In genomic region chrX:154791951-154792350, GRCh38 we compare ENCODE assay signal across 18 cellular contexts. TPM values are rescaled to one million over a fixed set of nuclear protein-coding genes. Genes with fewer than 3 reads are reported as not detected.
DNase-seq lines count a peak whose midpoint lies in the region; ATAC-seq, FAIRE-seq and TF ChIP-seq lines count a peak whose summit lies in the region.
"Had no signal": no experiment of that assay in that cellular context is flagged by ENCODE, and none has a peak within 500 bp of the region (broad histone marks: within the 10 kb centered on the region; RNA-seq: fewer than 3 reads in every experiment).

No MANE protein-coding gene starts in this region.

- DNase-seq in A549 (ENCODE audit: low read depth in 1 of 2, low spot score in 1 of 2) (no peak), RCC 7860 (ENCODE audit: low spot score) (peak; percentile 25), K562 (ENCODE audit: extremely low read depth in 1 of 4, low spot score in 3 of 4) (peak in 1 of 4 experiments; percentile 41), uterus (no peak), omental fat pad (ENCODE audit: low spot score) (no peak)
- peak; percentile 40 for DNase-seq in stimulated activated CD8-positive, alpha-beta memory T cell treated with anti-CD3 and anti-CD28 coated beads, Interleukin-4, amount 100 ng/mL, for 48 hours
- DNase-seq in activated CD4-positive, alpha-beta memory T cell treated with anti-CD3 and anti-CD28 coated beads for 36 hours: no peak
- DNase-seq: AML-193; Caco-2; CD8-positive, alpha-beta memory T cell; DND-41; GDM1; H7 had no signal

- H3K9me3 ChIP-seq in A549: no peaks in the 10 kb centered on the region
- H3K9me3 ChIP-seq in K562 (replicated peaks; ENCODE audit: control insufficient read depth, insufficient read depth, low read depth, low read length): no peaks in the 10 kb centered on the region
- H3K9me3 ChIP-seq in uterus: no peaks in the 10 kb centered on the region
- H3K9me3 ChIP-seq: BLaER1, Caco-2 had no signal

- no peak overlapping the region for H3K27ac Mint-ChIP-seq in activated CD4-positive, alpha-beta memory T cell treated with anti-CD3 and anti-CD28 coated beads for 36 hours
- H3K27ac Mint-ChIP-seq: CD8-positive, alpha-beta memory T cell; GM23338 had no signal

- CTCF ChIA-PET in A549 (lab: Yijun Ruan, JAX) (interaction anchor here (1.3 kb wide), 1 partner anchor 14 kb away, joined by 3 read pairs; no protein-coding TSS in a partner anchor), K562 (lab: Yijun Ruan, JAX; ENCODE audit: low intra/inter-chr PET ratio) (no interaction called here)
- CTCF ChIA-PET in activated CD4-positive, alpha-beta memory T cell treated with anti-CD3 and anti-CD28 coated beads for 36 hours (lab: Charles Lee): no interaction called here

- no peaks in the 10 kb centered on the region for H3K4me1 Mint-ChIP-seq in activated CD4-positive, alpha-beta memory T cell treated with anti-CD3 and anti-CD28 coated beads for 36 hours (ENCODE audit: low read depth)
- H3K4me1 Mint-ChIP-seq: CD8-positive, alpha-beta memory T cell had no signal

- no peaks in the 10 kb centered on the region for H3K36me3 Mint-ChIP-seq in activated CD4-positive, alpha-beta memory T cell treated with anti-CD3 and anti-CD28 coated beads for 36 hours
- H3K36me3 Mint-ChIP-seq: CD8-positive, alpha-beta memory T cell had no signal

- intact Hi-C loops in K562 (cut with micrococcal nuclease): no loop called here
- intact Hi-C loops in uterus (cut with DNase I; ENCODE audit: low total_unique reads): no loop called here
- intact Hi-C loops in activated CD4-positive, alpha-beta memory T cell treated with anti-CD3 and anti-CD28 coated beads for 36 hours (cut with micrococcal nuclease): no loop called here

- H3K27me3 Mint-ChIP-seq in activated CD4-positive, alpha-beta memory T cell treated with anti-CD3 and anti-CD28 coated beads for 36 hours: no peaks in the 10 kb centered on the region

- BruUV-seq in K562 (replicated peaks; lab: Mats Ljungman, UMichigan): no TSS peak

- no peak for ATAC-seq in A549
- no peak for ATAC-seq in K562
- no peak for ATAC-seq in omental fat pad (ENCODE audit: low FRiP score)
- no peak for ATAC-seq in HG02973 (IDR thresholded peaks at IDR 0.05; ENCODE audit: unreplicated experiment)
- ATAC-seq: GM23338 had no signal

- peaks cover 4% of the 10 kb centered on the region for H3K9me1 ChIP-seq in K562 (ENCODE audit: control insufficient read depth, insufficient read depth, low read length)

- FAIRE-seq in A549 (lab: Jason Lieb, UNC): no peak
- FAIRE-seq in RCC 7860 (lab: Jason Lieb, UNC): no peak
- no peak for FAIRE-seq in K562 (lab: Jason Lieb, UNC)
- FAIRE-seq: GM12892 had no signal

- H3K4me1 ChIP-seq in A549: peaks cover 38% of the 10 kb centered on the region
- peaks cover 16 to 40% of the 10 kb centered on the region in 2 experiments; a peak in 4 of 5 replicates for H3K4me1 ChIP-seq in K562 (replicated peaks in 1 of 2; ENCODE audit: control insufficient read depth in 2 of 2, insufficient read depth in 2 of 2, low read length in 2 of 2)
- no peaks in the 10 kb centered on the region for H3K4me1 ChIP-seq in uterus
- H3K4me1 ChIP-seq: Caco-2 had no signal

- no peaks in the 10 kb centered on the region for H3K9me3 Mint-ChIP-seq in activated CD4-positive, alpha-beta memory T cell treated with anti-CD3 and anti-CD28 coated beads for 36 hours
- H3K9me3 Mint-ChIP-seq: CD8-positive, alpha-beta memory T cell; GM23338 had no signal

- TF ChIP-seq EP300 in A549 (IDR thresholded peaks at IDR 0.05) (no peak), K562 (IDR thresholded peaks at IDR 0.05; ENCODE audit: low read length) (no peak)

- H2AFZ ChIP-seq in K562 (ENCODE audit: low read depth, low read length): no peak overlapping the region
- H2AFZ ChIP-seq: GM23338 had no signal

- in situ Hi-C loops in K562 (cut with MboI): no loop called here

- H3K36me3 ChIP-seq in K562 (ENCODE audit: control insufficient read depth, insufficient read depth, low read length) (peaks cover 90% of the 10 kb centered on the region), uterus (no peaks in the 10 kb centered on the region)

- H4K20me1 ChIP-seq in K562 (replicated peaks; ENCODE audit: control insufficient read depth, insufficient read depth, low read length): peaks cover 5% of the 10 kb centered on the region; the same call in 1 of the 2 replicates

- H3K27ac ChIP-seq in A549 (peak overlapping the region in 1 of 2 experiments; percentile 16; a peak in 1 of 6 replicates), K562 (ENCODE audit: extremely low read depth, low read depth, low read length) (peak overlapping the region; percentile 12; the same call in 2 of the 3 replicates), uterus (no peak overlapping the region)
- H3K27ac ChIP-seq: BLaER1 had no signal

- TF ChIP-seq CTCF in A549 (IDR thresholded peaks at IDR 0.05) (no peak), K562 (IDR thresholded peaks at IDR 0.05 in 2 of 3, conservative IDR thresholded peaks at IDR 0.05 in 1 of 3; ENCODE audit: insufficient read depth in 2 of 3, low read depth in 1 of 3, low read length in 3 of 3) (no peak), uterus (IDR thresholded peaks at IDR 0.05) (no peak), omental fat pad (IDR thresholded peaks at IDR 0.05) (no peak)

- no peaks in the 10 kb centered on the region for H3K27me3 ChIP-seq in K562 (ENCODE audit: control insufficient read depth in 2 of 2, insufficient read depth in 2 of 2, low read length in 2 of 2)
- H3K27me3 ChIP-seq in uterus: no peaks in the 10 kb centered on the region

- 86% methylated on average over 8 of the region's 8 CpGs for WGBS in A549 (ENCODE audit: missing lambda C conversion rate)
- 77% methylated on average over 8 of the region's 8 CpGs for WGBS in K562 (ENCODE audit: insufficient coverage, low coverage, missing lambda C conversion rate)

- no peak overlapping the region for H3K4me3 Mint-ChIP-seq in activated CD4-positive, alpha-beta memory T cell treated with anti-CD3 and anti-CD28 coated beads for 36 hours
- H3K4me3 Mint-ChIP-seq: CD8-positive, alpha-beta memory T cell; GM23338 had no signal

- H3K4me3 ChIP-seq in A549: no peak overlapping the region
- H3K4me3 ChIP-seq in K562: no peak overlapping the region
- no peak overlapping the region for H3K4me3 ChIP-seq in uterus
- H3K4me3 ChIP-seq: BLaER1, GM23338 had no signal

- H3K4me2 ChIP-seq in A549: peak overlapping the region; percentile 49; the same call in 2 of the 3 replicates
- no peak overlapping the region for H3K4me2 ChIP-seq in K562 (ENCODE audit: insufficient read depth, low read length)
- H3K4me2 ChIP-seq: BLaER1, GM23338 had no signal

- TF ChIP-seq RAD21 in A549 (conservative IDR thresholded peaks at IDR 0.05 in 1 of 2, IDR thresholded peaks at IDR 0.05 in 1 of 2): no peak
- TF ChIP-seq RAD21 in K562 (CRISPR knock-in tag; conservative IDR thresholded peaks at IDR 0.05 in 1 of 2, IDR thresholded peaks at IDR 0.05 in 1 of 2): no peak

- POLR2A ChIA-PET in A549 (lab: Yijun Ruan, JAX): interaction anchor here (0.6 to 0.8 kb wide), 2 partner anchors 14 to 30 kb away, joined by 3 to 4 read pairs; no protein-coding TSS in a partner anchor
- POLR2A ChIA-PET in K562 (lab: Yijun Ruan, JAX): interaction anchor here (1.8 to 3.4 kb wide), 3 partner anchors 10 to 16 kb away, joined by 5 to 14 read pairs (median 12); no protein-coding TSS in a partner anchor
- POLR2A ChIA-PET in activated CD4-positive, alpha-beta memory T cell treated with anti-CD3 and anti-CD28 coated beads for 36 hours (lab: Charles Lee): no interaction called here

- peaks cover 99% of the 10 kb centered on the region for H3K79me2 ChIP-seq in K562 (ENCODE audit: control insufficient read depth, insufficient read depth, low read length)

- no peak for TF ChIP-seq POLR2A in A549 (IDR thresholded peaks at IDR 0.05; ENCODE audit: low read length)
- TF ChIP-seq POLR2A in K562 (conservative IDR thresholded peaks at IDR 0.05): no peak
- TF ChIP-seq POLR2A in uterus (IDR thresholded peaks at IDR 0.05): no peak

- no peak overlapping the region for H3K9ac ChIP-seq in K562 (ENCODE audit: insufficient read depth in 1 of 2, low read depth in 2 of 2, low read length in 2 of 2)
- H3K9ac ChIP-seq: BLaER1 had no signal

RNA-seq across cellular contexts. Expression of gene MPP1, which starts 13.3 kb away (rescaled TPM):
- polyA plus RNA-seq in A549 (2011; rRNA removed) (10.7 and 11.2 TPM in 2 replicates), A549 (2017; fragmentation: RNase III; extraction: RNeasy Plus Mini Kit Qiagen cat#74134 plus additional on column Dnase treatment) (13.8 to 15.1 TPM (median 14.3 TPM) in 3 replicates), K562 (2011; rRNA removed) (354 and 391 TPM in 2 replicates), K562 (2014; fragmentation: Illumina TruSeq; extraction: Trizol) (339 and 395 TPM in 2 replicates), K562 (2014; fragmentation: Nextera tagmentation; extraction: Ambion mirVana) (100 to 1,000 TPM; 271 to 305 TPM), K562 (2014; rRNA removed) (283 and 336 TPM in 2 replicates)
- 9.6 and 10.7 TPM in 2 replicates for polyA plus RNA-seq in A549 (2012; cell fraction: cytosol; rRNA removed)
- polyA plus RNA-seq in A549 (2012; cell fraction: nucleus; rRNA removed): 14.9 and 15.8 TPM in 2 replicates
- 8.6 and 11.1 TPM in 2 replicates for polyA minus RNA-seq in A549 (2011; rRNA and poly(A)+ RNA removed)
- total RNA-seq in K562 (2011; cell fraction: chromatin; rRNA removed; ENCODE audit: low replicate concordance): 409 and 526 TPM in 2 replicates
- 213 and 246 TPM in 2 replicates for total RNA-seq in K562 (2011; cell fraction: nucleolus; rRNA removed)
- total RNA-seq in K562 (2011; cell fraction: nucleoplasm; rRNA removed): 345 and 458 TPM in 2 replicates
- total RNA-seq in K562 (2014; rRNA removed) (276 and 289 TPM in 2 replicates), K562 (2014; rRNA removed; fragmentation: Illumina TruSeq; extraction: Trizol) (267 and 280 TPM in 2 replicates), K562 (2015; rRNA removed; fragmentation: Illumina TruSeq; extraction: Trizol) (220 and 227 TPM in 2 replicates), K562 (2021) (290 and 305 TPM in 2 replicates), uterus (10 to 100 TPM in 3 of 4 donors, 1 to 10 TPM in 1; 8.5 to 31.0 (median 20.4) TPM), omental fat pad (100 to 1,000 TPM in 1 of 4 donors, 10 to 100 TPM in 3; 41.8 to 162 (median 45.5) TPM)
- 231 and 288 TPM in 2 replicates for polyA plus RNA-seq in K562 (2011; cell fraction: cytosol; rRNA removed)
- 756 and 889 TPM in 2 replicates for polyA plus RNA-seq in K562 (2011; cell fraction: nucleus; rRNA removed)
- polyA plus RNA-seq in K562 (2012): 313 and 332 TPM in 2 replicates
- 344 and 367 TPM in 2 replicates for polyA minus RNA-seq in K562 (2011; rRNA and poly(A)+ RNA removed)
- 226 and 236 TPM in 2 replicates for polyA minus RNA-seq in K562 (2011; cell fraction: cytosol; rRNA and poly(A)+ RNA removed)
- 190 and 313 TPM in 2 replicates for polyA minus RNA-seq in K562 (2011; cell fraction: nucleus; rRNA and poly(A)+ RNA removed)
- total RNA-seq in activated CD4-positive, alpha-beta memory T cell treated with anti-CD3 and anti-CD28 coated beads for 36 hours: 10 to 100 TPM; 22.6 to 24.2 TPM

RNA-seq across cellular contexts. Expression of gene DKC1, which starts 29.3 kb away (rescaled TPM):
- polyA plus RNA-seq in A549 (2011; rRNA removed) (137 and 209 TPM in 2 replicates), A549 (2017; fragmentation: RNase III; extraction: RNeasy Plus Mini Kit Qiagen cat#74134 plus additional on column Dnase treatment) (165 to 190 TPM (median 166 TPM) in 3 replicates), K562 (2011; rRNA removed) (210 and 219 TPM in 2 replicates), K562 (2014; fragmentation: Illumina TruSeq; extraction: Trizol) (250 and 260 TPM in 2 replicates), K562 (2014; fragmentation: Nextera tagmentation; extraction: Ambion mirVana) (100 to 1,000 TPM; 209 to 313 TPM), K562 (2014; rRNA removed) (217 and 230 TPM in 2 replicates)
- 88.4 and 101 TPM in 2 replicates for polyA plus RNA-seq in A549 (2012; cell fraction: cytosol; rRNA removed)
- 65.4 and 111 TPM in 2 replicates for polyA plus RNA-seq in A549 (2012; cell fraction: nucleus; rRNA removed)
- 113 and 122 TPM in 2 replicates for polyA minus RNA-seq in A549 (2011; rRNA and poly(A)+ RNA removed)
- 654 and 916 TPM in 2 replicates for total RNA-seq in K562 (2011; cell fraction: chromatin; rRNA removed; ENCODE audit: low replicate concordance)
- total RNA-seq in K562 (2011; cell fraction: nucleolus; rRNA removed): 268 and 327 TPM in 2 replicates
- total RNA-seq in K562 (2011; cell fraction: nucleoplasm; rRNA removed): 529 and 542 TPM in 2 replicates
- total RNA-seq in K562 (2014; rRNA removed) (160 and 212 TPM in 2 replicates), K562 (2014; rRNA removed; fragmentation: Illumina TruSeq; extraction: Trizol) (208 and 229 TPM in 2 replicates), K562 (2015; rRNA removed; fragmentation: Illumina TruSeq; extraction: Trizol) (239 and 241 TPM in 2 replicates), K562 (2021) (191 and 205 TPM in 2 replicates), uterus (10 to 100 TPM in 2 of 4 donors, 1 to 10 TPM in 2; 6.4 to 36.4 (median 19.1) TPM), omental fat pad (100 to 1,000 TPM in 1 of 4 donors, 10 to 100 TPM in 3; 29.8 to 125 (median 35.9) TPM)
- polyA plus RNA-seq in K562 (2011; cell fraction: cytosol; rRNA removed): 115 and 148 TPM in 2 replicates
- 348 and 507 TPM in 2 replicates for polyA plus RNA-seq in K562 (2011; cell fraction: nucleus; rRNA removed)
- polyA plus RNA-seq in K562 (2012): 129 and 208 TPM in 2 replicates
- 341 and 365 TPM in 2 replicates for polyA minus RNA-seq in K562 (2011; rRNA and poly(A)+ RNA removed)
- 89.2 and 121 TPM in 2 replicates for polyA minus RNA-seq in K562 (2011; cell fraction: cytosol; rRNA and poly(A)+ RNA removed)
- 172 and 307 TPM in 2 replicates for polyA minus RNA-seq in K562 (2011; cell fraction: nucleus; rRNA and poly(A)+ RNA removed)
- total RNA-seq in activated CD4-positive, alpha-beta memory T cell treated with anti-CD3 and anti-CD28 coated beads for 36 hours: 10 to 100 TPM; 94.0 to 95.5 TPM

RNA-seq across cellular contexts. Expression of gene GAB3, which starts 41.1 kb away (rescaled TPM):
- polyA plus RNA-seq in A549 (2011; rRNA removed) (0.39 and 0.56 TPM in 2 replicates), A549 (2017; fragmentation: RNase III; extraction: RNeasy Plus Mini Kit Qiagen cat#74134 plus additional on column Dnase treatment) (0.13 to 0.21 TPM (median 0.15 TPM) in 3 replicates), K562 (2011; rRNA removed) (21.4 and 30.7 TPM in 2 replicates), K562 (2014; fragmentation: Illumina TruSeq; extraction: Trizol) (26.2 and 31.4 TPM in 2 replicates), K562 (2014; fragmentation: Nextera tagmentation; extraction: Ambion mirVana) (10 to 100 TPM; 19.3 to 20.1 TPM), K562 (2014; rRNA removed) (18.3 and 20.2 TPM in 2 replicates)
- polyA plus RNA-seq in A549 (2012; cell fraction: cytosol; rRNA removed): 0.12 and 0.19 TPM in 2 replicates
- 0.56 and 0.72 TPM in 2 replicates for polyA plus RNA-seq in A549 (2012; cell fraction: nucleus; rRNA removed)
- polyA minus RNA-seq in A549 (2011; rRNA and poly(A)+ RNA removed): 0.58 and 0.99 TPM in 2 replicates
- total RNA-seq in K562 (2011; cell fraction: chromatin; rRNA removed; ENCODE audit: low replicate concordance): 51.8 and 65.2 TPM in 2 replicates
- 18.2 and 24.6 TPM in 2 replicates for total RNA-seq in K562 (2011; cell fraction: nucleolus; rRNA removed)
- total RNA-seq in K562 (2011; cell fraction: nucleoplasm; rRNA removed): 34.5 and 48.9 TPM in 2 replicates
- total RNA-seq in K562 (2014; rRNA removed) (19.8 and 20.7 TPM in 2 replicates), K562 (2014; rRNA removed; fragmentation: Illumina TruSeq; extraction: Trizol) (22.7 and 24.8 TPM in 2 replicates), K562 (2015; rRNA removed; fragmentation: Illumina TruSeq; extraction: Trizol) (16.1 TPM in 2 replicates), K562 (2021) (23.3 and 25.6 TPM in 2 replicates), uterus (10 to 100 TPM in 1 of 4 donors, 1 to 10 TPM in 3; 2.9 to 34.1 (median 7.2) TPM), omental fat pad (10 to 100 TPM in 3 of 4 donors, 1 to 10 TPM in 1; 4.7 to 22.5 (median 14.8) TPM)
- polyA plus RNA-seq in K562 (2011; cell fraction: cytosol; rRNA removed): 16.3 and 21.7 TPM in 2 replicates
- polyA plus RNA-seq in K562 (2011; cell fraction: nucleus; rRNA removed): 86.0 and 94.1 TPM in 2 replicates
- 13.4 and 13.5 TPM in 2 replicates for polyA plus RNA-seq in K562 (2012)
- 28.3 and 33.3 TPM in 2 replicates for polyA minus RNA-seq in K562 (2011; rRNA and poly(A)+ RNA removed)
- polyA minus RNA-seq in K562 (2011; cell fraction: cytosol; rRNA and poly(A)+ RNA removed): 22.1 and 22.8 TPM in 2 replicates
- 20.6 and 33.1 TPM in 2 replicates for polyA minus RNA-seq in K562 (2011; cell fraction: nucleus; rRNA and poly(A)+ RNA removed)
- total RNA-seq in activated CD4-positive, alpha-beta memory T cell treated with anti-CD3 and anti-CD28 coated beads for 36 hours: 1 to 10 TPM; 3.4 to 3.7 TPM
- total RNA-seq: Caco-2 had no signal

RNA-seq across cellular contexts. Expression of gene SMIM9, which starts 42.5 kb away (rescaled TPM):
- polyA plus RNA-seq in A549 (2011; rRNA removed) (not detected in 2 replicates), A549 (2017; fragmentation: RNase III; extraction: RNeasy Plus Mini Kit Qiagen cat#74134 plus additional on column Dnase treatment) (not detected in 3 replicates), K562 (2011; rRNA removed) (not detected in 2 replicates), K562 (2014; fragmentation: Illumina TruSeq; extraction: Trizol) (not detected in 2 replicates), K562 (2014; fragmentation: Nextera tagmentation; extraction: Ambion mirVana) (under 1 TPM in 1 of 2 experiments, not detected in 1; 0.08 TPM), K562 (2014; rRNA removed) (not detected in 2 replicates)
- polyA plus RNA-seq in A549 (2012; cell fraction: cytosol; rRNA removed): not detected in 2 replicates
- not detected in 2 replicates for polyA plus RNA-seq in A549 (2012; cell fraction: nucleus; rRNA removed)
- not detected in 2 replicates for polyA minus RNA-seq in A549 (2011; rRNA and poly(A)+ RNA removed)
- total RNA-seq in K562 (2011; cell fraction: chromatin; rRNA removed; ENCODE audit: low replicate concordance): not detected in 2 replicates
- total RNA-seq in K562 (2011; cell fraction: nucleolus; rRNA removed): not detected in 2 replicates
- not detected in 2 replicates for total RNA-seq in K562 (2011; cell fraction: nucleoplasm; rRNA removed)
- total RNA-seq in K562 (2014; rRNA removed) (not detected in 2 replicates), K562 (2014; rRNA removed; fragmentation: Illumina TruSeq; extraction: Trizol) (not detected in 2 replicates), K562 (2015; rRNA removed; fragmentation: Illumina TruSeq; extraction: Trizol) (not detected in 2 replicates), K562 (2021) (not detected in 2 replicates), uterus (not detected), omental fat pad (1 to 10 TPM in 1 of 4 donors, not detected in 3; 7.3 TPM)
- polyA plus RNA-seq in K562 (2011; cell fraction: cytosol; rRNA removed): not detected in 2 replicates
- polyA plus RNA-seq in K562 (2011; cell fraction: nucleus; rRNA removed): not detected in 2 replicates
- not detected in 2 replicates for polyA plus RNA-seq in K562 (2012)
- polyA minus RNA-seq in K562 (2011; rRNA and poly(A)+ RNA removed): not detected in 2 replicates
- not detected in 2 replicates for polyA minus RNA-seq in K562 (2011; cell fraction: cytosol; rRNA and poly(A)+ RNA removed)
- not detected in 2 replicates for polyA minus RNA-seq in K562 (2011; cell fraction: nucleus; rRNA and poly(A)+ RNA removed)
- total RNA-seq in activated CD4-positive, alpha-beta memory T cell treated with anti-CD3 and anti-CD28 coated beads for 36 hours: not detected
- total RNA-seq: A673; Caco-2; CD8-positive, alpha-beta memory T cell; GM23338; H7 had no signal
- polyA plus RNA-seq: CD8-positive, alpha-beta memory T cell; GM23338 had no signal

Comparison
In these comparisons a context has a peak if more than half of its experiments do, and no peak if none do; other contexts are left out.
1. DNase-seq: peak in RCC 7860 (single experiment) and stimulated activated CD8-positive, alpha-beta memory T cell treated with anti-CD3 and anti-CD28 coated beads, Interleukin-4, amount 100 ng/mL, for 48 hours (single experiment); none in A549 (0 of 2), uterus (0 of 2), omental fat pad (single experiment) and activated CD4-positive, alpha-beta memory T cell treated with anti-CD3 and anti-CD28 coated beads for 36 hours (single experiment).